Comparison of ENCODE assay signal across 16 cellular contexts in the genomic region with DNA sequence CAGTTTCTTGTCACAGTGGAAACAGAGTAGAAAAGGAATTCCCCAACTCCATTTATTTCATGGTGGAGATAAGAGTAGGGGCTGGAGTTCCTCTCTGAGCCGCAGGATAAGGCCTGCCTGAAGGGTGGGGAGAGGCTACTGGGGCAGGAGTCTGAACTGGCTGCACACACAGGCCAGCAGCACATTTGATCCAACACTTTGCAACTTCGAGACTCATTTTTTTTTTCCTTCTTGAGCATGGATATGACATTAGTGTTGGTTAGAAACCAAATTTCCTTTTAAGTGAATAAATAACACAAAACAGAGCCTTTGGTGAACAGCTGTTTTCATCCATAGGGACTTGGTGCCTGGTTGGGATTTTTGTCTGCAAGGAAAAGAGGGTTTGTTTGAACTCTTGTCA.
"Had no signal": no experiment of that assay in that cellular context is flagged by ENCODE, and none has a peak within 500 bp of the region (broad histone marks: within the 10 kb centered on the region; RNA-seq: fewer than 3 reads in every experiment).

No MANE protein-coding gene starts in this region.

- H3K9me3 ChIP-seq: suprapubic skin had no signal

- DNase-seq: activated CD4-positive, alpha-beta T cell treated with anti-CD3 and anti-CD28 coated beads for 48 hours; activated CD4-positive, CD25-positive, alpha-beta regulatory T cell; activated CD8-positive, alpha-beta T cell treated with anti-CD3 and anti-CD28 coated beads for 36 hours; activated naive CD4-positive, alpha-beta T cell treated with anti-CD3 and anti-CD28 coated beads for 36 hours; activated T-cell treated with anti-CD3 and anti-CD28 coated beads, Interleukin-2, amount 50 U/mL, for 24 hours; brain microvascular endothelial cell; hypothalamus; islet precursor cell; mesendoderm; stimulated activated naive CD8-positive, alpha-beta T cell treated with anti-CD3 and anti-CD28 coated beads, Interleukin-15, Interleukin-2, amounts not matched to agents 100 U/mL and 50 U/mL, for 24 hours; T-helper 1 cell; T-helper 9 cell; trophoblast cell had no signal

- H3K27me3 ChIP-seq: brain microvascular endothelial cell, suprapubic skin had no signal

- H3K36me3 ChIP-seq: brain microvascular endothelial cell, suprapubic skin had no signal

- ATAC-seq: activated CD8-positive, alpha-beta T cell treated with anti-CD3 and anti-CD28 coated beads for 36 hours; stimulated activated naive CD8-positive, alpha-beta T cell treated with anti-CD3 and anti-CD28 coated beads, Interleukin-15, Interleukin-2, amounts not matched to agents 100 U/mL and 50 U/mL, for 24 hours had no signal

- H3K4me3 ChIP-seq: coronary artery, skin epidermis, suprapubic skin had no signal

- H3K27ac ChIP-seq: brain microvascular endothelial cell, skin epidermis, suprapubic skin had no signal
